ENCODE assay signal across 1 cellular context in genomic region chr1:9406111-9406510, GRCh38.
TF ChIP-seq lines count a peak whose summit lies in the region.

No MANE protein-coding gene starts in this region.

TF ChIP-seq in GM12878, 131 proteins besides CTCF, POLR2A, EP300 and RAD21 (continued from another document):
- TF ChIP-seq ZBTB11 (CRISPR knock-in tag; IDR thresholded peaks at IDR 0.05) (no peak), BHLHE40 (IDR thresholded peaks at IDR 0.05; ENCODE audit: borderline replicate concordance in 1 of 2, low read depth in 2 of 2, low read length in 1 of 2) (no peak), ZSCAN29 (IDR thresholded peaks at IDR 0.05) (no peak), TCF7 (IDR thresholded peaks at IDR 0.05; ENCODE audit: borderline replicate concordance) (no peak), SMAD1 (IDR thresholded peaks at IDR 0.05; ENCODE audit: low read depth, partially characterized antibody) (no peak), STAT3 (IDR thresholded peaks at IDR 0.05; ENCODE audit: low read depth, low read length) (no peak), ZNF207 (IDR thresholded peaks at IDR 0.05; ENCODE audit: borderline replicate concordance) (no peak), SPI1 (IDR thresholded peaks at IDR 0.05; ENCODE audit: borderline replicate concordance, insufficient read depth, low read depth, low read length) (no peak), ZBED1 (IDR thresholded peaks at IDR 0.05; ENCODE audit: borderline replicate concordance) (no peak)
